1 cellular context compared by ENCODE assay signal in the genomic region with DNA sequence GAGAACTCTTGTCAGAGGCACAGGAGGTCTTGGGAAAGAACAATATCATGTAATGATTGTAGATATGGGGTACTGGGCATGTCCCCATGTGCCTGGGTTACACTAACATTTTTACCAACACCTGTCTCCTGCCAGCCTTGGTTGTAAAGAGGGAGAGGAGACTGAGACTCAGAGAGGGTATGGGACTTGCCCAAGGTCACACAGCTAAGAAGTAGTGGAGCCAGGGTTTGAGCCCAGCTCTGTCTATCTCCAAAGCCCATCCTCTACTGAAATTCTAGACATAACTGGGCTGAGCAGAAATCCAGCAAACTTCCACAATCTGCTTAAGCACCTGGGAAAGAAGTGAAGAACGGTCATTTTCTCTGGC.
TF ChIP-seq lines count a peak whose summit lies in the region.

No MANE protein-coding gene starts in this region.

TF ChIP-seq in liver, 16 proteins besides CTCF, POLR2A, EP300 and RAD21 (continued from another document):
- TF ChIP-seq, protein P1, sequence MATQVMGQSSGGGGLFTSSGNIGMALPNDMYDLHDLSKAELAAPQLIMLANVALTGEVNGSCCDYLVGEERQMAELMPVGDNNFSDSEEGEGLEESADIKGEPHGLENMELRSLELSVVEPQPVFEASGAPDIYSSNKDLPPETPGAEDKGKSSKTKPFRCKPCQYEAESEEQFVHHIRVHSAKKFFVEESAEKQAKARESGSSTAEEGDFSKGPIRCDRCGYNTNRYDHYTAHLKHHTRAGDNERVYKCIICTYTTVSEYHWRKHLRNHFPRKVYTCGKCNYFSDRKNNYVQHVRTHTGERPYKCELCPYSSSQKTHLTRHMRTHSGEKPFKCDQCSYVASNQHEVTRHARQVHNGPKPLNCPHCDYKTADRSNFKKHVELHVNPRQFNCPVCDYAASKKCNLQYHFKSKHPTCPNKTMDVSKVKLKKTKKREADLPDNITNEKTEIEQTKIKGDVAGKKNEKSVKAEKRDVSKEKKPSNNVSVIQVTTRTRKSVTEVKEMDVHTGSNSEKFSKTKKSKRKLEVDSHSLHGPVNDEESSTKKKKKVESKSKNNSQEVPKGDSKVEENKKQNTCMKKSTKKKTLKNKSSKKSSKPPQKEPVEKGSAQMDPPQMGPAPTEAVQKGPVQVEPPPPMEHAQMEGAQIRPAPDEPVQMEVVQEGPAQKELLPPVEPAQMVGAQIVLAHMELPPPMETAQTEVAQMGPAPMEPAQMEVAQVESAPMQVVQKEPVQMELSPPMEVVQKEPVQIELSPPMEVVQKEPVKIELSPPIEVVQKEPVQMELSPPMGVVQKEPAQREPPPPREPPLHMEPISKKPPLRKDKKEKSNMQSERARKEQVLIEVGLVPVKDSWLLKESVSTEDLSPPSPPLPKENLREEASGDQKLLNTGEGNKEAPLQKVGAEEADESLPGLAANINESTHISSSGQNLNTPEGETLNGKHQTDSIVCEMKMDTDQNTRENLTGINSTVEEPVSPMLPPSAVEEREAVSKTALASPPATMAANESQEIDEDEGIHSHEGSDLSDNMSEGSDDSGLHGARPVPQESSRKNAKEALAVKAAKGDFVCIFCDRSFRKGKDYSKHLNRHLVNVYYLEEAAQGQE (IDR thresholded peaks at IDR 0.05): no peak
- TF ChIP-seq RXRA (IDR thresholded peaks at IDR 0.05) (no peak), SP1 (IDR thresholded peaks at IDR 0.05) (no peak), YY1 (IDR thresholded peaks at IDR 0.05) (no peak), TAF1 (conservative IDR thresholded peaks at IDR 0.05) (no peak)
- TF ChIP-seq, protein P2, sequence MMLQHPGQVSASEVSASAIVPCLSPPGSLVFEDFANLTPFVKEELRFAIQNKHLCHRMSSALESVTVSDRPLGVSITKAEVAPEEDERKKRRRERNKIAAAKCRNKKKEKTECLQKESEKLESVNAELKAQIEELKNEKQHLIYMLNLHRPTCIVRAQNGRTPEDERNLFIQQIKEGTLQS (IDR thresholded peaks at IDR 0.05): no peak
TF ChIP-seq in liver: peak in this region for 0.
